In the genomic region with DNA sequence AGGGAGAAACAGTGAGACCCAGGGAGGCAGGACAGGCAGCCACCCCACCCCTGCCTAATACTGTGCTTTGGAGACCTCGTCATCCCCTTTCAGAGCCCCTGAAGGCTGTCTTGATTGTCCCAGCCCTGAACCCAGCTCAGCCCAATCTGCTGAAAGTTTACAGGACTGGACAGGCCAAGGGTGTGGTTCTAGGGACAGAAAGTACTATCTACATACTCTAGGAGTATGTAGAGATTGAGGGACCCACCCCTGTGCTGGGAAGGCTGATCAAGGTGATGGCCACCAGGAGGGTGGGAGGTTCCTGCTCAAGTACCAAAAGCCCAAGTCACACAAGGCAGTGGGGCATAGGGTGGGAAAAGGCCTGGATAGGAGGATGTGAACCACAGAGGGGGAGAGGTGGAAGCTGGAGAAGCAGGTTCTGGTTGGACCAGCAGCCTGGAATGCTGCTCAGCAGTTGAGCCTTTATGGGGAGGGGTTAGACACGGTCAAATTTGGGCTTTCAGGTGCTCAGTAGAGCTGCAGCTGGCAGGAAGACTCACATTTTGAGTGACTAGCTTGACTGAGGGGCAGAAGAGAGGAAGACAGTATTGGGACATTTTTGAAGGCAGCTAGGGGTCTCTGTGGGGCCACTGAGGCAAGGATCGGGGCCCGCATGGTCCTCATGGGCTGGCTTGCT, we compare ENCODE assay signal across 1 cellular context.
TF ChIP-seq lines count a peak whose summit lies in the region.

No MANE protein-coding gene starts in this region.

TF ChIP-seq in H1, 55 proteins besides CTCF, POLR2A, EP300 and RAD21:
- no peak for TF ChIP-seq SIX5 (IDR thresholded peaks at IDR 0.05; ENCODE audit: low read depth, low read length)
- no peak for TF ChIP-seq CHD2 (IDR thresholded peaks at IDR 0.05; ENCODE audit: low read length)
- no peak for TF ChIP-seq SP4 (IDR thresholded peaks at IDR 0.05; ENCODE audit: low read length)
- no peak for TF ChIP-seq RFX5 (IDR thresholded peaks at IDR 0.05; ENCODE audit: borderline replicate concordance, low read depth, low read length)
- no peak for TF ChIP-seq TAF7 (optimal IDR thresholded peaks at IDR 0.05; ENCODE audit: borderline replicate concordance, low read depth, low read length)
- TF ChIP-seq POU5F1 (IDR thresholded peaks at IDR 0.05; ENCODE audit: low read depth, low read length), result no peak
- TF ChIP-seq EGR1 (IDR thresholded peaks at IDR 0.05; ENCODE audit: borderline replicate concordance, low read depth, low read length), result no peak
- no peak for TF ChIP-seq CTBP2 (IDR thresholded peaks at IDR 0.05; ENCODE audit: borderline replicate concordance, insufficient read depth, insufficient read length, low read length)
- no peak for TF ChIP-seq TBP (IDR thresholded peaks at IDR 0.05; ENCODE audit: low read depth, low read length)
- TF ChIP-seq GABPA (IDR thresholded peaks at IDR 0.05; ENCODE audit: borderline replicate concordance, insufficient read depth, low read length), result no peak
- TF ChIP-seq NANOG (IDR thresholded peaks at IDR 0.05; ENCODE audit: insufficient read depth, low read depth, low read length, poor library complexity, severe bottlenecking), result no peak
- no peak for TF ChIP-seq PHF8 (conservative IDR thresholded peaks at IDR 0.05; ENCODE audit: low read depth, low read length)
- TF ChIP-seq JUN (IDR thresholded peaks at IDR 0.05; ENCODE audit: low read depth, low read length), result no peak
- TF ChIP-seq SP1 (IDR thresholded peaks at IDR 0.05; ENCODE audit: low read depth, low read length), result no peak
- no peak for TF ChIP-seq KDM1A (IDR thresholded peaks at IDR 0.05; ENCODE audit: borderline replicate concordance, low read length)
